20 cellular contexts compared by ENCODE assay signal in the genomic region with DNA sequence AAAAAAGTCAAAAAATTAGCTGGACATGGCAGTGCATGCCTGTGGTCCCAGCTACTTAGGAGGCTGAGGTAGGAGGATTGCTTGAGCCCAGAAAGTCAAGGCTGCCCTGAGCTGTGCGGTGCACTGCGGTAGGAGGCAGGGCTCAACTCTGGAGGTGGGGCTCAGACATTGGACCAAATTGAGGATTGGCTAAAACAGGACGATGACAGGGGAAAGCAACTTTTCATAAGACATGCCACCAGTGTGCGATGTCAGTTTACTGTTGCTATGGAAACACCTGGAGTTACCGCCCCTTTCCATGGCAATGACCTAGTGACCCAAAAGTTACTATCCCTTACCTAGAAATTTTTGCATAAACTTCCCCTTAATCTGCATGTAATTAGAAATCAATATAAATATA.
A peak's percentile ranks its signal among the peaks of the same experiment; 100 is the strongest.
DNase-seq lines count a peak whose midpoint lies in the region; ATAC-seq lines count a peak whose summit lies in the region.
"Had no signal": no experiment of that assay in that cellular context is flagged by ENCODE, and none has a peak within 500 bp of the region (broad histone marks: within the 10 kb centered on the region; RNA-seq: fewer than 3 reads in every experiment).

No MANE protein-coding gene starts in this region.

- ATAC-seq in HG02571 (IDR thresholded peaks at IDR 0.05; ENCODE audit: unreplicated experiment) (no peak), GM18870 (IDR thresholded peaks at IDR 0.05; ENCODE audit: unreplicated experiment) (no peak)
- ATAC-seq: activated CD8-positive, alpha-beta T cell treated with anti-CD3 and anti-CD28 coated beads, Interleukin-2, amount 10 ng/mL, durations not matched to agents 7 days and 5 days; PC-3 had no signal

- H2AK5ac ChIP-seq in mesendoderm (ENCODE audit: low read length) = peak overlapping the region; percentile 65

- H4K8ac ChIP-seq in mesendoderm (ENCODE audit: low read depth, low read length) = no peak overlapping the region

- H3K27me3 ChIP-seq in HUES48 (ENCODE audit: control insufficient read depth, insufficient read depth, low read length) (no peaks in the 10 kb centered on the region), mesendoderm (ENCODE audit: insufficient read depth, low read length, poor library complexity) (no peaks in the 10 kb centered on the region)

- no peaks in the 10 kb centered on the region for H3K36me3 ChIP-seq in HUES48 (ENCODE audit: control insufficient read depth, insufficient read depth, low read length)
- no peaks in the 10 kb centered on the region for H3K36me3 ChIP-seq in mesendoderm (ENCODE audit: control insufficient read depth, insufficient read depth, low read length)
- H3K36me3 ChIP-seq: suprapubic skin had no signal

- peak overlapping the region; percentile 77 for H2BK5ac ChIP-seq in mesendoderm (ENCODE audit: low read length)

- H3K18ac ChIP-seq in mesendoderm (ENCODE audit: low read length) = no peak overlapping the region

- H3K9me3 ChIP-seq in HUES48 (ENCODE audit: control insufficient read depth, insufficient read depth, low read length) = no peaks in the 10 kb centered on the region
- H3K9me3 ChIP-seq: suprapubic skin had no signal

- H3K9ac ChIP-seq in HUES48 (ENCODE audit: low read depth, low read length) = no peak overlapping the region
- H3K9ac ChIP-seq in mesendoderm (ENCODE audit: low read length) = no peak overlapping the region

- DNase-seq in DMS153 treated with DMSO at 0.1 percent for 48 hours (lab: John Stamatoyannopoulos, UW; ENCODE audit: unreplicated experiment) (peak; percentile 31), SK-N-DZ (ENCODE audit: low spot score) (peak; percentile 60), mesendoderm (peak; percentile 73), A172 (ENCODE audit: low spot score) (no peak)
- DNase-seq: activated CD4-positive, alpha-beta T cell treated with anti-CD3 and anti-CD28 coated beads for 1 hour; activated CD8-positive, alpha-beta T cell treated with anti-CD3 and anti-CD28 coated beads, Interleukin-2, amount 10 ng/mL, durations not matched to agents 7 days and 5 days; activated effector memory CD4-positive, alpha-beta T cell treated with Interleukin-2 at 50 U/mL for 16 hours; activated T-cell treated with anti-CD3 and anti-CD28 coated beads for 4 hours; CD4-positive, alpha-beta memory T cell; NCI-H1048; NCI-H1694 treated with DMSO at 0.1 percent for 48 hours; nucleus accumbens; PC-3; SIG-M5; stimulated activated CD4-positive, alpha-beta T cell treated with anti-CD3 and anti-CD28 coated beads, Interleukin-1b, Interleukin-23, amount 100 ng/mL, for 48 hours had no signal

- H3K4ac ChIP-seq in mesendoderm (ENCODE audit: low read depth, low read length) = no peak overlapping the region

- H3K79me1 ChIP-seq in mesendoderm (ENCODE audit: low read length) = no peaks in the 10 kb centered on the region

- H3K23ac ChIP-seq in mesendoderm (ENCODE audit: low read length) = no peak overlapping the region

- H3K4me3 ChIP-seq in HUES48 (ENCODE audit: low read depth, low read length) = no peak overlapping the region
- no peak overlapping the region for H3K4me3 ChIP-seq in mesendoderm (ENCODE audit: low read length)
- H3K4me3 ChIP-seq: skin epidermis, suprapubic skin had no signal

- no CpG with 5 or more reads among the region's 5 CpGs for WGBS in mesendoderm (ENCODE audit: extremely low coverage, insufficient coverage, low lambda C conversion rate)

- no peak overlapping the region for H2BK120ac ChIP-seq in mesendoderm (ENCODE audit: low read depth, low read length)

- H3K4me2 ChIP-seq in mesendoderm (ENCODE audit: low read length) = no peak overlapping the region

- no peak overlapping the region for H4K5ac ChIP-seq in mesendoderm (ENCODE audit: low read length)

- H3K56ac ChIP-seq in mesendoderm (ENCODE audit: low read length) = peak overlapping the region; percentile 69

- peaks cover 5% of the 10 kb centered on the region; the same call in 1 of the 2 replicates for H3K4me1 ChIP-seq in HUES48 (ENCODE audit: control insufficient read depth, insufficient read depth, low read length)
- H3K4me1 ChIP-seq in mesendoderm (ENCODE audit: control insufficient read depth, low read depth, low read length) = peaks cover 23% of the 10 kb centered on the region
- H3K4me1 ChIP-seq: suprapubic skin had no signal

- H2BK15ac ChIP-seq in mesendoderm (replicated peaks; ENCODE audit: low read depth) = no peak overlapping the region

- H3K27ac ChIP-seq in HUES48 (ENCODE audit: low read depth, low read length) (peak overlapping the region; percentile 71), mesendoderm (ENCODE audit: low read depth, low read length) (peak overlapping the region; percentile 68)
- H3K27ac ChIP-seq: skin epidermis, suprapubic skin had no signal

- H3K79me2 ChIP-seq in mesendoderm (ENCODE audit: control insufficient read depth, insufficient read depth, low read length) = no peaks in the 10 kb centered on the region
